Comparison of ENCODE assay signal across 1 cellular context in genomic region chr13:113162783-113163685, GRCh38.
TF ChIP-seq lines count a peak whose summit lies in the region.

No MANE protein-coding gene starts in this region.

TF ChIP-seq in IMR-90, 13 proteins besides CTCF, POLR2A, EP300 and RAD21:
- TF ChIP-seq, protein P1, sequence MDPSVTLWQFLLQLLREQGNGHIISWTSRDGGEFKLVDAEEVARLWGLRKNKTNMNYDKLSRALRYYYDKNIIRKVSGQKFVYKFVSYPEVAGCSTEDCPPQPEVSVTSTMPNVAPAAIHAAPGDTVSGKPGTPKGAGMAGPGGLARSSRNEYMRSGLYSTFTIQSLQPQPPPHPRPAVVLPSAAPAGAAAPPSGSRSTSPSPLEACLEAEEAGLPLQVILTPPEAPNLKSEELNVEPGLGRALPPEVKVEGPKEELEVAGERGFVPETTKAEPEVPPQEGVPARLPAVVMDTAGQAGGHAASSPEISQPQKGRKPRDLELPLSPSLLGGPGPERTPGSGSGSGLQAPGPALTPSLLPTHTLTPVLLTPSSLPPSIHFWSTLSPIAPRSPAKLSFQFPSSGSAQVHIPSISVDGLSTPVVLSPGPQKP (IDR thresholded peaks at IDR 0.05; ENCODE audit: borderline replicate concordance, low read depth, low read length) = no peak
- no peak for TF ChIP-seq USF2 (IDR thresholded peaks at IDR 0.05; ENCODE audit: low read depth, low read length)
- TF ChIP-seq MXI1 (IDR thresholded peaks at IDR 0.05; ENCODE audit: borderline replicate concordance, low read depth, low read length) = no peak
- TF ChIP-seq BHLHE40 (IDR thresholded peaks at IDR 0.05; ENCODE audit: low read depth, low read length) = no peak
- no peak for TF ChIP-seq CHD1 (IDR thresholded peaks at IDR 0.05; ENCODE audit: low read depth, low read length)
- TF ChIP-seq MAZ (IDR thresholded peaks at IDR 0.05; ENCODE audit: borderline replicate concordance, low read depth, low read length) = no peak
- TF ChIP-seq NFE2L2 (IDR thresholded peaks at IDR 0.05; ENCODE audit: low read depth, low read length) = no peak
- TF ChIP-seq RFX5 (IDR thresholded peaks at IDR 0.05; ENCODE audit: low read depth, low read length) = no peak
- TF ChIP-seq SMC3 (IDR thresholded peaks at IDR 0.05; ENCODE audit: low read depth, low read length) = no peak
- TF ChIP-seq FOS (IDR thresholded peaks at IDR 0.05; ENCODE audit: low read depth, low read length) = no peak
- no peak for TF ChIP-seq RCOR1 (IDR thresholded peaks at IDR 0.05; ENCODE audit: insufficient replicate concordance, low read length)
- TF ChIP-seq MAFK (IDR thresholded peaks at IDR 0.05; ENCODE audit: low read depth, low read length) = no peak
TF ChIP-seq in IMR-90: peak in this region for 0.
